In genomic region chr11:34602245-34602644, GRCh38 we compare ENCODE assay signal across 30 cellular contexts. TPM values are rescaled to one million over a fixed set of nuclear protein-coding genes. Genes with fewer than 3 reads are reported as not detected.
A peak's percentile ranks its signal among the peaks of the same experiment; 100 is the strongest.
DNase-seq lines count a peak whose midpoint lies in the region; FAIRE-seq and TF ChIP-seq lines count a peak whose summit lies in the region.
"Had no signal": no experiment of that assay in that cellular context is flagged by ENCODE, and none has a peak within 500 bp of the region (broad histone marks: within the 10 kb centered on the region; RNA-seq: fewer than 3 reads in every experiment).

No MANE protein-coding gene starts in this region.

- no peak for FAIRE-seq in HTR-8/SVneo (lab: Jason Lieb, UNC)

- no peak overlapping the region for H3K27ac ChIP-seq in WERI-Rb-1
- H3K27ac ChIP-seq in hepatocyte, result peak overlapping the region; percentile 93
- peak overlapping the region; percentile 77 to 89 (median 86) for H3K27ac ChIP-seq in transverse colon
- H3K27ac ChIP-seq: BLaER1, breast epithelium, psoas muscle, sigmoid colon, SJCRH30, thyroid gland had no signal

- H2AFZ ChIP-seq in hepatocyte, result no peak overlapping the region

- in situ Hi-C loops in transverse colon (cut with MboI; ENCODE audit: low pct_ligation_motif_present in 1 of 4, low pct_unique_long_range_greater_than_20kb in 1 of 4, low sequenced_read_pairs in 3 of 4), result no loop called here

- H3K9me2 ChIP-seq in hepatocyte (replicated peaks; ENCODE audit: insufficient read depth), result no peaks in the 10 kb centered on the region

- intact Hi-C loops in transverse colon (cut with DNase I; ENCODE audit: low total_unique reads), result no loop called here

- H3K79me2 ChIP-seq in hepatocyte, result no peaks in the 10 kb centered on the region

- no peaks in the 10 kb centered on the region for H3K9me3 ChIP-seq in WERI-Rb-1 (ENCODE audit: severe bottlenecking)
- no peaks in the 10 kb centered on the region for H3K9me3 ChIP-seq in hepatocyte (ENCODE audit: low read depth)
- H3K9me3 ChIP-seq in transverse colon, result no peaks in the 10 kb centered on the region
- H3K9me3 ChIP-seq: BLaER1, breast epithelium, MG63, psoas muscle, sigmoid colon, SJCRH30, thyroid gland had no signal

- TF ChIP-seq POLR2A in transverse colon (IDR thresholded peaks at IDR 0.05), result no peak

- no peak for TF ChIP-seq EP300 in transverse colon (IDR thresholded peaks at IDR 0.05; ENCODE audit: low read depth)

- DNase-seq in LNCaP clone FGC (ENCODE audit: low read depth) (peak; percentile 61), WERI-Rb-1 (peak; percentile 47), hepatocyte (ENCODE audit: low spot score) (no peak), transverse colon (peak; percentile 64), HTR-8/SVneo (ENCODE audit: insufficient read length, low spot score) (no peak), mucosa of gallbladder (ENCODE audit: low spot score) (no peak), NCI-H1105 (lab: John Stamatoyannopoulos, UW) (no peak)
- DNase-seq: activated CD4-positive, alpha-beta T cell treated with anti-CD3 and anti-CD28 coated beads, Interleukin-2, amount 10 ng/mL, durations not matched to agents 24 days and 14 days; amygdala; glutamatergic neuron; H7; left ventricle myocardium superior; MG63; naive thymus-derived CD4-positive, alpha-beta T cell; NCI-H1417; NCI-H2107; NCI-H446; NCI-H748 treated with DMSO at 0.1 percent for 48 hours; nucleus accumbens; psoas muscle; sigmoid colon; SJCRH30; stimulated activated CD4-positive, alpha-beta T cell treated with anti-CD3 and anti-CD28 coated beads, Interleukin-4, amount 100 ng/mL, for 1 hour; T-helper 9 cell; thyroid gland had no signal

- peaks cover 42% of the 10 kb centered on the region for H3K4me1 ChIP-seq in hepatocyte (ENCODE audit: insufficient read depth)
- H3K4me1 ChIP-seq in transverse colon, result peaks cover 12 to 56% (median 33%) of the 10 kb centered on the region in 4 donors
- H3K4me1 ChIP-seq: BLaER1, breast epithelium, psoas muscle, sigmoid colon, thyroid gland had no signal

- H3K4me3 ChIP-seq in LNCaP clone FGC (ENCODE audit: low read depth, low read length) (no peak overlapping the region), WERI-Rb-1 (ENCODE audit: low read depth, low read length) (no peak overlapping the region), hepatocyte (no peak overlapping the region), transverse colon (no peak overlapping the region)
- H3K4me3 ChIP-seq: BLaER1, breast epithelium, MG63, psoas muscle, sigmoid colon, SJCRH30, thyroid gland had no signal

- no peaks in the 10 kb centered on the region for H4K20me1 ChIP-seq in hepatocyte (ENCODE audit: insufficient read depth, poor library complexity, severe bottlenecking)
- H4K20me1 ChIP-seq: BLaER1 had no signal

- TF ChIP-seq CTCF in LNCaP clone FGC (IDR thresholded peaks at IDR 0.05; ENCODE audit: control insufficient read depth, extremely low read depth, insufficient read depth) (no peak; the same call in 1 of the 2 replicates), WERI-Rb-1 (IDR thresholded peaks at IDR 0.05; ENCODE audit: low read depth, low read length) (no peak), hepatocyte (IDR thresholded peaks at IDR 0.05; ENCODE audit: poor library complexity) (no peak), transverse colon (IDR thresholded peaks at IDR 0.05) (no peak)

- 97% methylated on average over 7 of the region's 7 CpGs for WGBS in hepatocyte (ENCODE audit: low lambda C conversion rate, missing lambda C conversion rate)
- 55 to 62% methylated on average over 4 to 7 of the region's 7 CpGs for WGBS in transverse colon (ENCODE audit: low coverage in 1 of 2), 2 donors

- H3K36me3 ChIP-seq in WERI-Rb-1 (no peaks in the 10 kb centered on the region), hepatocyte (replicated peaks; ENCODE audit: insufficient read depth, low read depth) (no peaks in the 10 kb centered on the region), transverse colon (no peaks in the 10 kb centered on the region)
- H3K36me3 ChIP-seq: BLaER1, breast epithelium, MG63, sigmoid colon, SJCRH30, thyroid gland had no signal

- no peaks in the 10 kb centered on the region for H3K27me3 ChIP-seq in WERI-Rb-1 (ENCODE audit: insufficient read depth, low read depth, severe bottlenecking)
- no peaks in the 10 kb centered on the region for H3K27me3 ChIP-seq in hepatocyte
- H3K27me3 ChIP-seq in transverse colon, result no peaks in the 10 kb centered on the region
- H3K27me3 ChIP-seq: BLaER1, breast epithelium, MG63, sigmoid colon, SJCRH30, thyroid gland had no signal

- H3K4me2 ChIP-seq in hepatocyte, result no peak overlapping the region
- H3K4me2 ChIP-seq: BLaER1 had no signal

RNA-seq across cellular contexts. Expression of gene EHF, which starts 18.6 kb away (rescaled TPM):
- total RNA-seq in hepatocyte (8.6 and 9.0 TPM in 2 replicates), transverse colon (100 to 1,000 TPM; 206 to 406 (median 262) TPM), mucosa of gallbladder (176 TPM)
- 5.8 and 6.2 TPM in 2 replicates for polyA plus RNA-seq in hepatocyte
- total RNA-seq: activated CD4-positive, alpha-beta T cell treated with anti-CD3 and anti-CD28 coated beads, Interleukin-2, amount 10 ng/mL, durations not matched to agents 24 days and 14 days; activated CD8-positive, alpha-beta memory T cell treated with anti-CD3 and anti-CD28 coated beads for 36 hours; activated naive CD4-positive, alpha-beta T cell treated with anti-CD3 and anti-CD28 coated beads, Interleukin-2, amount 50 U/mL, for 72 hours; G401; SJCRH30 had no signal
- polyA plus RNA-seq: naive thymus-derived CD4-positive, alpha-beta T cell had no signal

Comparison
In these comparisons a context has a peak if more than half of its experiments do, and no peak if none do; other contexts are left out.
1. DNase-seq: peak in LNCaP clone FGC (single experiment), WERI-Rb-1 (single experiment) and transverse colon (single experiment); none in hepatocyte (single experiment), HTR-8/SVneo (single experiment), mucosa of gallbladder (single experiment) and NCI-H1105 (single experiment).
2. RNA of gene EHF, which starts 18.6 kb away (total RNA-seq): 206 to 406 TPM in transverse colon and 176 TPM in mucosa of gallbladder (single experiment); 8.6 to 9.0 TPM in hepatocyte; every median in the first group is over 10 times any median in the second.